ENCODE assay signal across 8 cellular contexts in genomic region chr12:6934110-6934509, GRCh38. TPM values are rescaled to one million over a fixed set of nuclear protein-coding genes. Genes with fewer than 3 reads are reported as not detected.
DNase-seq lines count a peak whose midpoint lies in the region; ATAC-seq and TF ChIP-seq lines count a peak whose summit lies in the region.

No MANE protein-coding gene starts in this region.

- DNase-seq in EH (ENCODE audit: low read depth): peak; percentile 64
- no peak for DNase-seq in activated CD8-positive, alpha-beta T cell treated with anti-CD3 and anti-CD28 coated beads, Interleukin-2, amount 10 ng/mL, durations not matched to agents 7 days and 5 days
- DNase-seq in fibroblast of the aortic adventitia (ENCODE audit: low read depth): peak; percentile 41
- DNase-seq in renal cortical epithelial cell (ENCODE audit: low read depth): peak; percentile 41
- DNase-seq in GOT3 (lab: John Stamatoyannopoulos, UW): no peak
- DNase-seq in 8988T: no peak
- DNase-seq in neuronal stem cell (ENCODE audit: low spot score): no peak

- H3K27me3 Mint-ChIP-seq in activated CD8-positive, alpha-beta T cell treated with anti-CD3 and anti-CD28 coated beads, Interleukin-2, amount 10 ng/mL, durations not matched to agents 7 days and 5 days (ENCODE audit: low read depth): no peaks in the 10 kb centered on the region

- WGBS in neuronal stem cell (ENCODE audit: extremely low coverage in 2 of 2, insufficient read length in 2 of 2, insufficient replicate concordance in 1 of 2), 2 donors: no CpG with 5 or more reads among the region's 8 CpGs

- no peak overlapping the region for H3K27ac ChIP-seq in neuronal stem cell (replicated peaks; ENCODE audit: low read length)

- H3K4ac ChIP-seq in neuronal stem cell (ENCODE audit: low read length): no peak overlapping the region

- no peak for TF ChIP-seq CTCF in fibroblast of the aortic adventitia (IDR thresholded peaks at IDR 0.05; ENCODE audit: insufficient read depth, low read length)

- no peak overlapping the region for H3K23ac ChIP-seq in neuronal stem cell (ENCODE audit: low read depth, low read length, poor library complexity)

- H3K14ac ChIP-seq in neuronal stem cell (ENCODE audit: low read length): no peak overlapping the region

- no peaks in the 10 kb centered on the region for H3K9me3 ChIP-seq in neuronal stem cell (replicated peaks in 1 of 2; ENCODE audit: control insufficient read depth in 2 of 2, insufficient read depth in 1 of 2, low read depth in 1 of 2, low read length in 2 of 2)

- no peak overlapping the region for H3K18ac ChIP-seq in neuronal stem cell (ENCODE audit: low read length)

- H3K4me1 Mint-ChIP-seq in activated CD8-positive, alpha-beta T cell treated with anti-CD3 and anti-CD28 coated beads, Interleukin-2, amount 10 ng/mL, durations not matched to agents 7 days and 5 days (ENCODE audit: low read depth): peaks cover 76% of the 10 kb centered on the region

- H3K27ac Mint-ChIP-seq in activated CD8-positive, alpha-beta T cell treated with anti-CD3 and anti-CD28 coated beads, Interleukin-2, amount 10 ng/mL, durations not matched to agents 7 days and 5 days: peak overlapping the region; percentile 60

- no peak for ATAC-seq in activated CD8-positive, alpha-beta T cell treated with anti-CD3 and anti-CD28 coated beads, Interleukin-2, amount 10 ng/mL, durations not matched to agents 7 days and 5 days
- no peak for ATAC-seq in GM21447 (IDR thresholded peaks at IDR 0.05; ENCODE audit: unreplicated experiment)

- POLR2A ChIA-PET in activated CD8-positive, alpha-beta T cell treated with anti-CD3 and anti-CD28 coated beads, Interleukin-2, amount 10 ng/mL, durations not matched to agents 7 days and 5 days (lab: Charles Lee): interaction anchor here (0.8 to 4.9 kb wide), 2 partner anchors 10 to 84 kb away, joined by 3 to 48 read pairs; partner anchors contain the start of genes C12orf57, LPCAT3 and RNU7-1

- H4K91ac ChIP-seq in neuronal stem cell (ENCODE audit: low read depth, low read length, poor library complexity): no peak overlapping the region

- H3K36me3 Mint-ChIP-seq in activated CD8-positive, alpha-beta T cell treated with anti-CD3 and anti-CD28 coated beads, Interleukin-2, amount 10 ng/mL, durations not matched to agents 7 days and 5 days (ENCODE audit: low read depth): peaks cover 34% of the 10 kb centered on the region

- H2BK12ac ChIP-seq in neuronal stem cell (ENCODE audit: low read length): no peak overlapping the region

- H3K9me3 Mint-ChIP-seq in activated CD8-positive, alpha-beta T cell treated with anti-CD3 and anti-CD28 coated beads, Interleukin-2, amount 10 ng/mL, durations not matched to agents 7 days and 5 days (ENCODE audit: insufficient read depth): no peaks in the 10 kb centered on the region

- no peaks in the 10 kb centered on the region for H3K27me3 ChIP-seq in neuronal stem cell (ENCODE audit: control insufficient read depth in 3 of 3, insufficient read depth in 3 of 3, low read depth in 1 of 3, low read length in 3 of 3)

- no peak overlapping the region for H2BK5ac ChIP-seq in neuronal stem cell (ENCODE audit: low read length)

- peaks cover 12 to 13% of the 10 kb centered on the region in 2 donors for H3K4me1 ChIP-seq in neuronal stem cell (ENCODE audit: control insufficient read depth in 2 of 2, insufficient read depth in 1 of 2, low read depth in 1 of 2, low read length in 2 of 2)

- H2BK15ac ChIP-seq in neuronal stem cell (ENCODE audit: low read length): no peak overlapping the region

- H2AFZ ChIP-seq in neuronal stem cell (ENCODE audit: low read length): no peak overlapping the region

- H2BK120ac ChIP-seq in neuronal stem cell (ENCODE audit: low read depth, low read length): no peak overlapping the region

- H3K36me3 ChIP-seq in neuronal stem cell (replicated peaks in 1 of 2; ENCODE audit: control insufficient read depth in 2 of 2, insufficient read depth in 2 of 2, low read length in 2 of 2): peaks cover 35 to 82% of the 10 kb centered on the region in 2 donors

- H2AK5ac ChIP-seq in neuronal stem cell (ENCODE audit: low read depth, low read length): no peak overlapping the region

- no peak overlapping the region for H4K8ac ChIP-seq in neuronal stem cell (ENCODE audit: low read depth, low read length)

- H3K4me3 ChIP-seq in fibroblast of the aortic adventitia (ENCODE audit: low read depth, low read length) (no peak overlapping the region), neuronal stem cell (ENCODE audit: low read length in 2 of 2) (no peak overlapping the region)

- peak overlapping the region; percentile 4 for H3K4me3 Mint-ChIP-seq in activated CD8-positive, alpha-beta T cell treated with anti-CD3 and anti-CD28 coated beads, Interleukin-2, amount 10 ng/mL, durations not matched to agents 7 days and 5 days

- CTCF ChIA-PET in activated CD8-positive, alpha-beta T cell treated with anti-CD3 and anti-CD28 coated beads, Interleukin-2, amount 10 ng/mL, durations not matched to agents 7 days and 5 days (lab: Charles Lee): interaction anchor here (0.8 to 9.8 kb wide), 6 partner anchors 7 to 84 kb away, joined by 3 to 106 read pairs (median 4); partner anchors contain the start of genes ATN1, C12orf57, LPCAT3 and RNU7-1

- no peak overlapping the region for H3K4me2 ChIP-seq in neuronal stem cell (ENCODE audit: insufficient read depth, low read length, poor library complexity, severe bottlenecking)

- H3K9ac ChIP-seq in neuronal stem cell (ENCODE audit: low read depth, low read length, poor library complexity): no peak overlapping the region

- peaks cover 12% of the 10 kb centered on the region for H3K79me1 ChIP-seq in neuronal stem cell (ENCODE audit: low read depth, low read length)

RNA-seq across cellular contexts. Expression of gene ATN1, which starts 6.4 kb away (rescaled TPM):
- total RNA-seq in activated CD8-positive, alpha-beta T cell treated with anti-CD3 and anti-CD28 coated beads, Interleukin-2, amount 10 ng/mL, durations not matched to agents 7 days and 5 days: 10 to 100 TPM; 21.6 to 24.5 TPM
- 13.6 and 13.8 TPM in 2 replicates for total RNA-seq in fibroblast of the aortic adventitia (ENCODE audit: low replicate concordance)
- 1.7 and 29.4 TPM in 2 replicates for total RNA-seq in renal cortical epithelial cell
- polyA plus RNA-seq in neuronal stem cell (2013, experiment 1 of 2): 114 TPM
- polyA plus RNA-seq in neuronal stem cell (2013, experiment 2 of 2): 113 TPM

RNA-seq across cellular contexts. Expression of gene RNU7-1, which starts 9.5 kb away (rescaled TPM):
- total RNA-seq in activated CD8-positive, alpha-beta T cell treated with anti-CD3 and anti-CD28 coated beads, Interleukin-2, amount 10 ng/mL, durations not matched to agents 7 days and 5 days: not detected
- total RNA-seq in fibroblast of the aortic adventitia (ENCODE audit: low replicate concordance) (not detected in 2 replicates), renal cortical epithelial cell (not detected in 2 replicates)
- not detected for polyA plus RNA-seq in neuronal stem cell (2013, experiment 1 of 2)
- polyA plus RNA-seq in neuronal stem cell (2013, experiment 2 of 2): not detected

RNA-seq across cellular contexts. Expression of gene C12orf57, which starts 9.7 kb away (rescaled TPM):
- 100 to 1,000 TPM; 184 to 185 TPM for total RNA-seq in activated CD8-positive, alpha-beta T cell treated with anti-CD3 and anti-CD28 coated beads, Interleukin-2, amount 10 ng/mL, durations not matched to agents 7 days and 5 days
- total RNA-seq in fibroblast of the aortic adventitia (ENCODE audit: low replicate concordance): 100 and 156 TPM in 2 replicates
- total RNA-seq in renal cortical epithelial cell: 38.0 and 62.4 TPM in 2 replicates
- polyA plus RNA-seq in neuronal stem cell (2013, experiment 1 of 2): 511 TPM
- polyA plus RNA-seq in neuronal stem cell (2013, experiment 2 of 2): 489 TPM

RNA-seq across cellular contexts. Expression of gene PTPN6, which starts 17.0 kb away (rescaled TPM):
- total RNA-seq in activated CD8-positive, alpha-beta T cell treated with anti-CD3 and anti-CD28 coated beads, Interleukin-2, amount 10 ng/mL, durations not matched to agents 7 days and 5 days: 100 to 1,000 TPM; 354 to 397 TPM
- total RNA-seq in fibroblast of the aortic adventitia (ENCODE audit: low replicate concordance) (not detected in 2 replicates), renal cortical epithelial cell (14.8 and 18.4 TPM in 2 replicates)
- 3.2 TPM for polyA plus RNA-seq in neuronal stem cell (2013, experiment 1 of 2)
- 2.7 TPM for polyA plus RNA-seq in neuronal stem cell (2013, experiment 2 of 2)

RNA-seq across cellular contexts. Expression of gene ENO2, which starts 19.7 kb away (rescaled TPM):
- 100 to 1,000 TPM; 133 to 141 TPM for total RNA-seq in activated CD8-positive, alpha-beta T cell treated with anti-CD3 and anti-CD28 coated beads, Interleukin-2, amount 10 ng/mL, durations not matched to agents 7 days and 5 days
- total RNA-seq in fibroblast of the aortic adventitia (ENCODE audit: low replicate concordance) (8.7 and 12.7 TPM in 2 replicates), renal cortical epithelial cell (14.1 and 41.3 TPM in 2 replicates)
- polyA plus RNA-seq in neuronal stem cell (2013, experiment 1 of 2): 105 TPM
- polyA plus RNA-seq in neuronal stem cell (2013, experiment 2 of 2): 101 TPM

Comparison
In these comparisons a context has a peak if more than half of its experiments do, and no peak if none do; other contexts are left out.
1. DNase-seq: peak in EH (single experiment), fibroblast of the aortic adventitia (single experiment) and renal cortical epithelial cell (single experiment); none in activated CD8-positive, alpha-beta T cell treated with anti-CD3 and anti-CD28 coated beads, Interleukin-2, amount 10 ng/mL, durations not matched to agents 7 days and 5 days (single experiment), GOT3 (single experiment), 8988T (single experiment) and neuronal stem cell (single experiment).